Comparison of ENCODE assay signal across 10 cellular contexts in the genomic region with DNA sequence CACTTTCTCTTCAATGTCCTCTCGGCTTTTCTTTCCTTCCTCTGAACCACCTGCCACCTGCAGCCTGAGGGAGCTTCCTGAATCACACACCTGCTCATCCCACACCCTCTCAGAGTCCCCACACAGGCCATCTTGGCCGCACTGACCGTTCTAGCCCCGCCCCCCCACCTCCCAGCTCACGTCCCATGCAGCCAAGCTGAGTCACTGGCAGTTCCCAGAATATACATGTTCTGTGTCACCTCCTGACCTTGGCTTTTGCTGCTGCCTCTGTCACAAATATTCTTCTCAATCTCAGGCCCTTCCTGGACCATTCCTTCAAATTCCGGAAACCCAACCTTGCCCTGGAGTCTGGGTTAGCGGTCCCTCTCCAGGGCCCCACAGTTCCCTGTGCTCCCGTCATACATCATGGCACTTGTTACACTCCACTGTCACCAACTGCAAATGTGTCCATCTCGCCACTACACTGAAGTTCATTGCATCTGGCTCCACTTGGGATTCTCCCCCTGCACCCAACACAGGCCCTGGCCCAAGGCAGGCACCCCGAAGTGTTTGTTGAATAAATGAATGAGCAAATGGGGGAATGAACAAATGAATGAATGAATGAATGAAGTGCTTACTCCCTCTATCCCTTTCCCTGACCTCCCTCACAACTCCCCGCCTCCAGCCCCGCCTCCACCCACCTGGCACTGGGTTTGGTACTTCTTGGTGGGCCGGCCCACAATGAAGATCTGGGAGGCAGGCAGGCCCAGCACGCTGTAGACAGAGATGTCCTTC. TPM values are rescaled to one million over a fixed set of nuclear protein-coding genes. Genes with fewer than 3 reads are reported as not detected.
DNase-seq lines count a peak whose midpoint lies in the region; TF ChIP-seq lines count a peak whose summit lies in the region.
"Had no signal": no experiment of that assay in that cellular context is flagged by ENCODE, and none has a peak within 500 bp of the region (broad histone marks: within the 10 kb centered on the region; RNA-seq: fewer than 3 reads in every experiment).

No MANE protein-coding gene starts in this region.

- H3K27ac ChIP-seq in GM23248 (no peak overlapping the region), trophoblast cell (ENCODE audit: low read depth, low read length) (no peak overlapping the region), OCI-LY7 (ENCODE audit: low read depth, low read length, poor library complexity, severe bottlenecking) (no peak overlapping the region)

- no peak for TF ChIP-seq CTCF in fibroblast of pulmonary artery (IDR thresholded peaks at IDR 0.05; ENCODE audit: low read length, missing control alignments)
- TF ChIP-seq CTCF in OCI-LY7 (conservative IDR thresholded peaks at IDR 0.05; ENCODE audit: low read length), result no peak

- H3K14ac ChIP-seq in trophoblast cell (ENCODE audit: low read length), result no peak overlapping the region

- WGBS in GM23248 (ENCODE audit: low coverage in 1 of 2, low lambda C conversion rate in 2 of 2, missing lambda C conversion rate in 2 of 2), 2 experiments, result 68 to 69% methylated on average over 14 of the region's 14 CpGs
- no CpG with 5 or more reads among the region's 14 CpGs for WGBS in trophoblast cell (ENCODE audit: extremely low coverage, insufficient coverage, insufficient read length)

- no peak overlapping the region for H4K91ac ChIP-seq in trophoblast cell (ENCODE audit: low read depth, low read length)

- peak; percentile 87 for DNase-seq in GM23248
- DNase-seq in RKO (ENCODE audit: low spot score), result peak; percentile 55
- DNase-seq in fibroblast of pulmonary artery (ENCODE audit: low read depth), result peak; percentile 63
- peak; percentile 18 to 23 for DNase-seq in trophoblast cell
- DNase-seq in OCI-LY7 (ENCODE audit: low spot score), result no peak
- no peak for DNase-seq in superior temporal gyrus (ENCODE audit: extremely low spot score)
- no peak for DNase-seq in NCI-H1105 (lab: John Stamatoyannopoulos, UW)
- DNase-seq in SIG-M5 (lab: John Stamatoyannopoulos, UW), result no peak
- DNase-seq: activated CD4-positive, alpha-beta T cell treated with anti-CD3 and anti-CD28 coated beads, Interleukin-2, amount 10 ng/mL, durations not matched to agents 7 days and 5 days; stimulated activated naive CD8-positive, alpha-beta T cell treated with anti-CD3 and anti-CD28 coated beads, Interleukin-15, amount 100 ng/mL, for 72 hours had no signal

- H3K9me2 ChIP-seq in GM23248 (ENCODE audit: insufficient read depth) (no peaks in the 10 kb centered on the region), OCI-LY7 (ENCODE audit: insufficient read depth, low read length) (no peaks in the 10 kb centered on the region)

- H3K79me1 ChIP-seq in trophoblast cell (ENCODE audit: low read length), result no peaks in the 10 kb centered on the region

- no peak overlapping the region for H3K4ac ChIP-seq in trophoblast cell (ENCODE audit: low read depth, low read length)

- H3K36me3 ChIP-seq in GM23248 (ENCODE audit: low read depth) (no peaks in the 10 kb centered on the region), trophoblast cell (ENCODE audit: control insufficient read depth in 1 of 2, insufficient read depth in 2 of 2, low read length in 2 of 2) (no peaks in the 10 kb centered on the region), OCI-LY7 (ENCODE audit: insufficient read depth, low read length) (no peaks in the 10 kb centered on the region)

- no peak overlapping the region for H3K23ac ChIP-seq in trophoblast cell (ENCODE audit: low read length)

- BruUV-seq in OCI-LY7 (replicated peaks; lab: Mats Ljungman, UMichigan), result no TSS peak

- H3F3A ChIP-seq in GM23248 (ENCODE audit: insufficient read depth), result no peaks in the 10 kb centered on the region

- H3K79me2 ChIP-seq in GM23248 (ENCODE audit: insufficient read depth) (no peaks in the 10 kb centered on the region), trophoblast cell (ENCODE audit: control insufficient read depth, insufficient read depth, low read length, poor library complexity) (no peaks in the 10 kb centered on the region), OCI-LY7 (ENCODE audit: insufficient read depth, low read depth, low read length) (no peaks in the 10 kb centered on the region)

- H2AFZ ChIP-seq in GM23248 (no peak overlapping the region), trophoblast cell (ENCODE audit: insufficient read depth, low read length, poor library complexity) (no peak overlapping the region), OCI-LY7 (ENCODE audit: low read length) (no peak overlapping the region)

- H2BK12ac ChIP-seq in trophoblast cell (ENCODE audit: low read length), result no peak overlapping the region

- CTCF ChIA-PET in OCI-LY7 (lab: Charles Lee; ENCODE audit: unreplicated experiment), result no interaction called here

- no peak overlapping the region for H2BK5ac ChIP-seq in trophoblast cell (ENCODE audit: low read depth, low read length, poor library complexity)

- no peak overlapping the region for H2BK120ac ChIP-seq in trophoblast cell (ENCODE audit: insufficient read depth, low read length, poor library complexity)

- in situ Hi-C loops in GM23248 (cut with MboI), result no loop called here

- POLR2A ChIA-PET in OCI-LY7 (lab: Charles Lee), result no interaction called here

- intact Hi-C loops in OCI-LY7 (cut with micrococcal nuclease; ENCODE audit: unreplicated experiment), result no loop called here

- H3K4me1 ChIP-seq in GM23248 (ENCODE audit: insufficient read depth) (peaks cover 10% of the 10 kb centered on the region), trophoblast cell (ENCODE audit: control insufficient read depth in 1 of 2, insufficient read depth in 2 of 2, low read length in 2 of 2) (peaks cover 3 to 7% of the 10 kb centered on the region in 2 experiments), OCI-LY7 (ENCODE audit: insufficient read depth, low read length, poor library complexity, severe bottlenecking) (peaks cover 15% of the 10 kb centered on the region)

- no peaks in the 10 kb centered on the region for H4K20me1 ChIP-seq in GM23248 (ENCODE audit: insufficient read depth)
- no peaks in the 10 kb centered on the region for H4K20me1 ChIP-seq in OCI-LY7 (ENCODE audit: insufficient read depth, low read length)

- H3K9ac ChIP-seq in GM23248, result no peak overlapping the region
- no peak overlapping the region for H3K9ac ChIP-seq in trophoblast cell (ENCODE audit: low read length)

- no peak overlapping the region for H3K4me2 ChIP-seq in GM23248 (ENCODE audit: unreplicated experiment)
- no peak overlapping the region for H3K4me2 ChIP-seq in trophoblast cell (ENCODE audit: low read length)
- no peak overlapping the region for H3K4me2 ChIP-seq in OCI-LY7 (ENCODE audit: low read length)

- no peak overlapping the region for H2AK5ac ChIP-seq in trophoblast cell (ENCODE audit: low read length)

- H3K18ac ChIP-seq in trophoblast cell (ENCODE audit: low read length), result no peak overlapping the region

- no peak overlapping the region for H4K8ac ChIP-seq in trophoblast cell (ENCODE audit: low read depth, low read length)

- H4K12ac ChIP-seq in trophoblast cell (ENCODE audit: low read depth, low read length), result no peak overlapping the region

- H3K27me3 ChIP-seq in GM23248 (replicated peaks; ENCODE audit: insufficient read depth) (no peaks in the 10 kb centered on the region), trophoblast cell (ENCODE audit: insufficient read depth, low read length) (peaks cover 5% of the 10 kb centered on the region)

- H3K9me3 ChIP-seq in GM23248 (ENCODE audit: low read depth), result no peaks in the 10 kb centered on the region
- H3K9me3 ChIP-seq in trophoblast cell (ENCODE audit: insufficient read depth, low read depth, low read length), result peaks cover 2% of the 10 kb centered on the region
- no peaks in the 10 kb centered on the region for H3K9me3 ChIP-seq in OCI-LY7 (ENCODE audit: low read length)

- H3K4me3 ChIP-seq in GM23248 (no peak overlapping the region), fibroblast of pulmonary artery (replicated peaks; ENCODE audit: low read depth, low read length) (no peak overlapping the region), trophoblast cell (ENCODE audit: low read depth, low read length) (no peak overlapping the region), OCI-LY7 (ENCODE audit: low read depth, low read length, poor library complexity, severe bottlenecking) (no peak overlapping the region)

RNA-seq across cellular contexts. Expression of a gene that starts 12.8 kb away (rescaled TPM):
- 20.7 and 28.7 TPM in 2 replicates for total RNA-seq in GM23248 (2014; rRNA removed; shearing (Covaris generic))
- 22.6 and 24.4 TPM in 2 replicates for polyA plus RNA-seq in GM23248 (2016; fragmentation: Nextera tagmentation; extraction: Ambion mirVana)
- 8.2 and 8.4 TPM in 2 replicates for polyA plus RNA-seq in trophoblast cell (2013)
- 34.5 and 39.4 TPM in 2 replicates for total RNA-seq in OCI-LY7 (2014; rRNA removed; shearing (Covaris generic))
- total RNA-seq in OCI-LY7 (2022), result 22.7 and 31.0 TPM in 2 replicates

RNA-seq across cellular contexts. Expression of a gene that starts 22.2 kb away (rescaled TPM):
- total RNA-seq in GM23248 (2014; rRNA removed; shearing (Covaris generic)), result not detected in 2 replicates
- not detected in 2 replicates for polyA plus RNA-seq in GM23248 (2016; fragmentation: Nextera tagmentation; extraction: Ambion mirVana)
- polyA plus RNA-seq in trophoblast cell (2013), result not detected in 2 replicates
- total RNA-seq in OCI-LY7 (2014; rRNA removed; shearing (Covaris generic)), result not detected in 2 replicates
- not detected in 2 replicates for total RNA-seq in OCI-LY7 (2022)
- total RNA-seq: activated CD4-positive, alpha-beta T cell treated with anti-CD3 and anti-CD28 coated beads, Interleukin-2, amount 10 ng/mL, durations not matched to agents 7 days and 5 days had no signal

Comparison
In these comparisons a context has a peak if more than half of its experiments do, and no peak if none do; other contexts are left out.
1. DNase-seq: peak in GM23248 (single experiment), RKO (single experiment), fibroblast of pulmonary artery (single experiment) and trophoblast cell (2 of 2); none in OCI-LY7 (single experiment), superior temporal gyrus (single experiment), NCI-H1105 (single experiment) and SIG-M5 (single experiment).